ENCODE assay signal across 19 cellular contexts in genomic region chr20:46731770-46732169, GRCh38. TPM values are rescaled to one million over a fixed set of nuclear protein-coding genes. Genes with fewer than 3 reads are reported as not detected.
"Had no signal": no experiment of that assay in that cellular context is flagged by ENCODE, and none has a peak within 500 bp of the region (broad histone marks: within the 10 kb centered on the region; RNA-seq: fewer than 3 reads in every experiment).

No MANE protein-coding gene starts in this region.

- H3K36me3 ChIP-seq: cardiac muscle cell, upper lobe of right lung had no signal

- H3K4me1 ChIP-seq: esophagus muscularis mucosa, gastroesophageal sphincter, heart left ventricle, sigmoid colon, upper lobe of right lung had no signal

- H3K27ac ChIP-seq: cardiac muscle cell, esophagus muscularis mucosa, gastroesophageal sphincter, heart left ventricle, sigmoid colon, upper lobe of right lung had no signal

- DNase-seq: activated CD4-positive, alpha-beta memory T cell treated with anti-CD3 and anti-CD28 coated beads, Interleukin-2, amount 10 ng/mL, durations not matched to agents 7 days and 5 days; activated CD4-positive, alpha-beta T cell treated with anti-CD3 and anti-CD28 coated beads for 4 hours; activated naive CD4-positive, alpha-beta T cell; activated naive CD8-positive, alpha-beta T cell treated with anti-CD3 and anti-CD28 coated beads for 36 hours; activated T-cell treated with anti-CD3 and anti-CD28 coated beads, Interleukin-2, amount 50 U/mL, for 1 hour; amniotic stem cell; effector memory CD4-positive, alpha-beta T cell; heart left ventricle; left ventricle myocardium superior; nephron progenitor cell; nucleus accumbens; sigmoid colon; stimulated activated naive B cell treated with anti-CD40 and anti-IgM and Interleukin-4, amounts not matched to agents 10 μg/mL and 1 μg/mL and 100 μg/mL, for 72 hours; upper lobe of right lung had no signal

- FAIRE-seq: endothelial cell of umbilical vein had no signal

- ATAC-seq: activated T-helper 17 cell treated with anti-CD3 and anti-CD28 coated beads, Interleukin-2, amount 50 U/mL, for 72 hours; gastroesophageal sphincter; heart left ventricle; left ventricle myocardium superior; stimulated activated naive B cell treated with anti-CD40 and anti-IgM and Interleukin-4, amounts not matched to agents 10 μg/mL and 1 μg/mL and 100 μg/mL, for 72 hours; upper lobe of right lung had no signal

- H3K9me3 ChIP-seq: esophagus muscularis mucosa, gastroesophageal sphincter, heart left ventricle, sigmoid colon, upper lobe of right lung had no signal

- H3K4me3 ChIP-seq: cardiac muscle cell, esophagus muscularis mucosa, gastroesophageal sphincter, heart left ventricle, sigmoid colon, upper lobe of right lung had no signal

- H3K27me3 ChIP-seq: cardiac muscle cell, esophagus muscularis mucosa, gastroesophageal sphincter, heart left ventricle, sigmoid colon, upper lobe of right lung had no signal

RNA-seq across cellular contexts. Expression of gene SLC2A10, which starts 22.3 kb away (rescaled TPM):
- total RNA-seq: activated CD4-positive, alpha-beta memory T cell treated with anti-CD3 and anti-CD28 coated beads, Interleukin-2, amount 10 ng/mL, durations not matched to agents 7 days and 5 days; activated T-helper 17 cell treated with anti-CD3 and anti-CD28 coated beads, Interleukin-2, amount 50 U/mL, for 72 hours had no signal
